In the genomic region with DNA sequence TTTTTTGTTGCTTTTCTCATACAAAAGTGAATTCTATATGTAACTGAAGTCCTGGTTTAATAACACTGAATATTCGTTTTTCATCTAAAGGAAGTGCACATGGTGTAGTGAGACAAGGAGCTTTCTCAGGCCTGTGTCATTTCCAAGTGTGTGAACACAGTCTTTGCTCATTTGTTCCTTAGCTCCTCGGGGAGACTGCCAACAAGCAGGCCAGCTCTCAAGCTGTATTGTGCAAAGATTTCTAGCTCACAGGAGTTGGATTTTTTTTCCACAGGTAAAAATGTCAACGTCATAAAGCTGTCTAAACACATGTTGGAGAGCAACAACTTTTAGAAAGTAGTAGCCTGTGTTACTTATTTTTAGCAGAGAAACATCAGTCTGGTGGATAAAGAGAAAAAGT, we compare ENCODE assay signal across 12 cellular contexts.
DNase-seq lines count a peak whose midpoint lies in the region; ATAC-seq, FAIRE-seq and TF ChIP-seq lines count a peak whose summit lies in the region.
"Had no signal": no experiment of that assay in that cellular context is flagged by ENCODE, and none has a peak within 500 bp of the region (broad histone marks: within the 10 kb centered on the region; RNA-seq: fewer than 3 reads in every experiment).

No MANE protein-coding gene starts in this region.

- no peaks in the 10 kb centered on the region for H3K27me3 Mint-ChIP-seq in activated naive CD8-positive, alpha-beta T cell treated with anti-CD3 and anti-CD28 coated beads, Interleukin-2, amount 50 U/mL, for 24 hours
- H3K27me3 Mint-ChIP-seq in activated naive CD8-positive, alpha-beta T cell treated with anti-CD3 and anti-CD28 coated beads for 36 hours: no peaks in the 10 kb centered on the region
- H3K27me3 Mint-ChIP-seq in astrocyte (ENCODE audit: low read depth, unreplicated experiment): no peaks in the 10 kb centered on the region

- H3K4me2 ChIP-seq in astrocyte (ENCODE audit: low read length) (no peak overlapping the region), keratinocyte (ENCODE audit: control insufficient read depth, extremely low read depth, insufficient read depth, low read depth, low read length) (no peak overlapping the region)

- no peaks in the 10 kb centered on the region for H3K9me3 Mint-ChIP-seq in activated naive CD8-positive, alpha-beta T cell treated with anti-CD3 and anti-CD28 coated beads, Interleukin-2, amount 50 U/mL, for 24 hours
- no peaks in the 10 kb centered on the region for H3K9me3 Mint-ChIP-seq in activated naive CD8-positive, alpha-beta T cell treated with anti-CD3 and anti-CD28 coated beads for 36 hours
- peaks cover 3% of the 10 kb centered on the region for H3K9me3 Mint-ChIP-seq in astrocyte (ENCODE audit: unreplicated experiment)

- no peaks in the 10 kb centered on the region for H3K9me1 ChIP-seq in keratinocyte (ENCODE audit: control insufficient read depth, extremely low read depth, insufficient read depth, low read length)

- H3K9me3 ChIP-seq in astrocyte (ENCODE audit: insufficient read depth, low read depth, low read length) (no peaks in the 10 kb centered on the region), keratinocyte (ENCODE audit: control insufficient read depth, low read depth, low read length) (no peaks in the 10 kb centered on the region)
- H3K9me3 ChIP-seq: upper lobe of left lung had no signal

- dilution Hi-C loops in keratinocyte (cut with MboI; ENCODE audit: extremely low pct_ligation_motif_present, low sequenced_read_pairs): no loop called here

- peak overlapping the region; percentile 5 for H3K27ac Mint-ChIP-seq in activated naive CD8-positive, alpha-beta T cell treated with anti-CD3 and anti-CD28 coated beads, Interleukin-2, amount 50 U/mL, for 24 hours
- H3K27ac Mint-ChIP-seq in activated naive CD8-positive, alpha-beta T cell treated with anti-CD3 and anti-CD28 coated beads for 36 hours: no peak overlapping the region
- H3K27ac Mint-ChIP-seq in astrocyte (ENCODE audit: unreplicated experiment): no peak overlapping the region

- no peak for ATAC-seq in activated naive CD8-positive, alpha-beta T cell treated with anti-CD3 and anti-CD28 coated beads, Interleukin-2, amount 50 U/mL, for 24 hours
- no peak for ATAC-seq in HG03280 (IDR thresholded peaks at IDR 0.05; ENCODE audit: unreplicated experiment)
- no peak for ATAC-seq in HG03378 (IDR thresholded peaks at IDR 0.05; ENCODE audit: unreplicated experiment)

- TF ChIP-seq CTCF in astrocyte (IDR thresholded peaks at IDR 0.05; ENCODE audit: insufficient read depth, low read depth, low read length): no peak
- no peak for TF ChIP-seq CTCF in keratinocyte (optimal IDR thresholded peaks at IDR 0.05 in 1 of 3, IDR thresholded peaks at IDR 0.05 in 1 of 3, conservative IDR thresholded peaks at IDR 0.05 in 1 of 3; ENCODE audit: extremely low read depth in 1 of 3, insufficient read depth in 2 of 3, low read length in 3 of 3)

- H2AFZ ChIP-seq in astrocyte (ENCODE audit: low read depth, low read length) (no peak overlapping the region), keratinocyte (ENCODE audit: control insufficient read depth, low read length) (peak overlapping the region; percentile 52)

- no peaks in the 10 kb centered on the region for H3K79me2 ChIP-seq in astrocyte (ENCODE audit: insufficient read depth, low read length)
- H3K79me2 ChIP-seq in keratinocyte (ENCODE audit: control insufficient read depth, insufficient read depth, low read length): no peaks in the 10 kb centered on the region

- H3K4me1 Mint-ChIP-seq in activated naive CD8-positive, alpha-beta T cell treated with anti-CD3 and anti-CD28 coated beads, Interleukin-2, amount 50 U/mL, for 24 hours: peaks cover 49% of the 10 kb centered on the region
- H3K4me1 Mint-ChIP-seq in activated naive CD8-positive, alpha-beta T cell treated with anti-CD3 and anti-CD28 coated beads for 36 hours: peaks cover 40% of the 10 kb centered on the region
- H3K4me1 Mint-ChIP-seq in astrocyte (ENCODE audit: low read depth, unreplicated experiment): peaks cover 27% of the 10 kb centered on the region

- H3K27me3 ChIP-seq in astrocyte (ENCODE audit: insufficient read depth, low read length) (no peaks in the 10 kb centered on the region), keratinocyte (ENCODE audit: control insufficient read depth, extremely low read depth, insufficient read depth, low read length) (no peaks in the 10 kb centered on the region)
- H3K27me3 ChIP-seq: upper lobe of left lung had no signal

- DNase-seq in activated naive CD8-positive, alpha-beta T cell treated with anti-CD3 and anti-CD28 coated beads, Interleukin-2, amount 50 U/mL, for 24 hours: no peak
- no peak for DNase-seq in activated naive CD8-positive, alpha-beta T cell treated with anti-CD3 and anti-CD28 coated beads for 36 hours
- DNase-seq in astrocyte (ENCODE audit: low read depth) (no peak), keratinocyte (ENCODE audit: low read depth, low spot score) (no peak), superior temporal gyrus (ENCODE audit: extremely low spot score) (peak; percentile 39), OCI-M2 (lab: John Stamatoyannopoulos, UW; ENCODE audit: unreplicated experiment) (no peak)
- DNase-seq: activated CD8-positive, alpha-beta memory T cell treated with anti-CD3 and anti-CD28 coated beads, Interleukin-2, amount 50 U/mL, for 48 hours; NCI-H226 had no signal

- no peak overlapping the region for H3K4me3 ChIP-seq in astrocyte (ENCODE audit: insufficient read depth, low read depth, low read length)
- no peak overlapping the region for H3K4me3 ChIP-seq in keratinocyte (ENCODE audit: control insufficient read depth in 2 of 3, extremely low read depth in 1 of 3, insufficient read depth in 2 of 3, low read depth in 1 of 3, low read length in 3 of 3)
- H3K4me3 ChIP-seq: skin epidermis, upper lobe of left lung had no signal

- no peaks in the 10 kb centered on the region for H3K36me3 Mint-ChIP-seq in activated naive CD8-positive, alpha-beta T cell treated with anti-CD3 and anti-CD28 coated beads, Interleukin-2, amount 50 U/mL, for 24 hours (ENCODE audit: low read depth)
- H3K36me3 Mint-ChIP-seq in activated naive CD8-positive, alpha-beta T cell treated with anti-CD3 and anti-CD28 coated beads for 36 hours: no peaks in the 10 kb centered on the region
- H3K36me3 Mint-ChIP-seq in astrocyte (ENCODE audit: low read depth, unreplicated experiment): no peaks in the 10 kb centered on the region

- H3K36me3 ChIP-seq in astrocyte (ENCODE audit: insufficient read depth, low read length) (no peaks in the 10 kb centered on the region), keratinocyte (ENCODE audit: control insufficient read depth in 2 of 2, extremely low read depth in 1 of 2, insufficient read depth in 2 of 2, low read length in 2 of 2) (no peaks in the 10 kb centered on the region)
- H3K36me3 ChIP-seq: upper lobe of left lung had no signal

- H3K9ac ChIP-seq in astrocyte (ENCODE audit: low read length) (no peak overlapping the region), keratinocyte (ENCODE audit: control insufficient read depth, extremely low read depth, insufficient read depth, low read length) (no peak overlapping the region)

- FAIRE-seq in astrocyte (lab: Jason Lieb, UNC): peak; percentile 20
- FAIRE-seq in keratinocyte (lab: Jason Lieb, UNC): peak; percentile 57

- peaks cover 4% of the 10 kb centered on the region for H3K4me1 ChIP-seq in astrocyte (ENCODE audit: insufficient read depth, low read length)
- H3K4me1 ChIP-seq in keratinocyte (ENCODE audit: control insufficient read depth, extremely low read depth, insufficient read depth, low read length): peaks cover 22% of the 10 kb centered on the region

- H4K20me1 ChIP-seq in astrocyte (ENCODE audit: insufficient read depth, low read length): no peaks in the 10 kb centered on the region
- H4K20me1 ChIP-seq in keratinocyte (ENCODE audit: control insufficient read depth, extremely low read depth, insufficient read depth, low read length): no peaks in the 10 kb centered on the region

- H3K27ac ChIP-seq in astrocyte (ENCODE audit: low read depth, low read length): no peak overlapping the region
- no peak overlapping the region for H3K27ac ChIP-seq in keratinocyte (ENCODE audit: control insufficient read depth, insufficient read depth, low read length)
- H3K27ac ChIP-seq: upper lobe of left lung had no signal

- H3K4me3 Mint-ChIP-seq in activated naive CD8-positive, alpha-beta T cell treated with anti-CD3 and anti-CD28 coated beads, Interleukin-2, amount 50 U/mL, for 24 hours: no peak overlapping the region
- no peak overlapping the region for H3K4me3 Mint-ChIP-seq in activated naive CD8-positive, alpha-beta T cell treated with anti-CD3 and anti-CD28 coated beads for 36 hours
- no peak overlapping the region for H3K4me3 Mint-ChIP-seq in astrocyte (ENCODE audit: unreplicated experiment)
